Comparison of ENCODE assay signal across 10 cellular contexts in genomic region chr6:127403636-127404035, GRCh38. TPM values are rescaled to one million over a fixed set of nuclear protein-coding genes. Genes with fewer than 3 reads are reported as not detected.
DNase-seq lines count a peak whose midpoint lies in the region; ATAC-seq, FAIRE-seq and TF ChIP-seq lines count a peak whose summit lies in the region.
"Had no signal": no experiment of that assay in that cellular context is flagged by ENCODE, and none has a peak within 500 bp of the region (broad histone marks: within the 10 kb centered on the region; RNA-seq: fewer than 3 reads in every experiment).

No MANE protein-coding gene starts in this region.

- peak; percentile 51 for ATAC-seq in activated CD4-positive, CD25-positive, alpha-beta regulatory T cell treated with anti-CD3 and anti-CD28 coated beads, Interleukin-2, amount 50 U/mL, for 24 hours
- ATAC-seq in HG02571 (IDR thresholded peaks at IDR 0.05; ENCODE audit: unreplicated experiment) (peak; percentile 80), HG03521 (IDR thresholded peaks at IDR 0.05; ENCODE audit: unreplicated experiment) (peak; percentile 68)
- peak; percentile 47 for ATAC-seq in stimulated activated memory B cell treated with anti-CD40 and anti-IgM and Interleukin-4, amounts not matched to agents 10 μg/mL and 1 μg/mL and 100 μg/mL, for 72 hours
- ATAC-seq in naive thymus-derived CD4-positive, alpha-beta T cell: no peak

- no peak overlapping the region for H3K4me3 ChIP-seq in naive thymus-derived CD4-positive, alpha-beta T cell (ENCODE audit: low read length)
- H3K4me3 ChIP-seq in kidney (ENCODE audit: low read length in 2 of 2): no peak overlapping the region
- H3K4me3 ChIP-seq: thoracic aorta had no signal

- peaks cover 24% of the 10 kb centered on the region for H3K4me1 Mint-ChIP-seq in stimulated activated memory B cell treated with anti-CD40 and anti-IgM and Interleukin-4, amounts not matched to agents 10 μg/mL and 1 μg/mL and 100 μg/mL, for 72 hours
- H3K4me1 Mint-ChIP-seq in naive thymus-derived CD4-positive, alpha-beta T cell: peaks cover 0 to 12% (median 0%) of the 10 kb centered on the region in 7 donors

- H3K9me3 Mint-ChIP-seq in stimulated activated memory B cell treated with anti-CD40 and anti-IgM and Interleukin-4, amounts not matched to agents 10 μg/mL and 1 μg/mL and 100 μg/mL, for 72 hours: peaks cover 4% of the 10 kb centered on the region
- H3K9me3 Mint-ChIP-seq in naive thymus-derived CD4-positive, alpha-beta T cell: peaks cover 0 to 6% (median 0%) of the 10 kb centered on the region in 11 donors

- DNase-seq in activated CD4-positive, CD25-positive, alpha-beta regulatory T cell (lab: John Stamatoyannopoulos, UW): no peak
- no peak for DNase-seq in naive thymus-derived CD4-positive, alpha-beta T cell
- no peak for DNase-seq in kidney
- no peak for DNase-seq in NCI-H187 treated with DMSO at 0.1 percent for 48 hours (lab: John Stamatoyannopoulos, UW)
- DNase-seq: activated gamma-delta T cell treated with Interleukin-2 at 50 U/mL for 16 hours had no signal

- no peaks in the 10 kb centered on the region for H3K4me1 ChIP-seq in naive thymus-derived CD4-positive, alpha-beta T cell (ENCODE audit: control insufficient read depth in 2 of 2, insufficient read depth in 2 of 2, low read length in 2 of 2)
- no peaks in the 10 kb centered on the region for H3K4me1 ChIP-seq in kidney (ENCODE audit: control insufficient read depth in 1 of 2, insufficient read depth in 1 of 2, low read depth in 1 of 2, low read length in 2 of 2)

- CTCF ChIA-PET in naive thymus-derived CD4-positive, alpha-beta T cell (lab: Charles Lee): no interaction called here

- no peaks in the 10 kb centered on the region for H3K36me3 ChIP-seq in naive thymus-derived CD4-positive, alpha-beta T cell (ENCODE audit: control insufficient read depth in 2 of 3, insufficient read depth in 3 of 3, low read length in 3 of 3)
- H3K36me3 ChIP-seq in kidney (ENCODE audit: control insufficient read depth in 1 of 2, insufficient read depth in 2 of 2, low read length in 2 of 2): no peaks in the 10 kb centered on the region
- H3K36me3 ChIP-seq: thoracic aorta had no signal

- POLR2A ChIA-PET in naive thymus-derived CD4-positive, alpha-beta T cell (lab: Charles Lee): no interaction called here

- H3K27ac ChIP-seq in naive thymus-derived CD4-positive, alpha-beta T cell (ENCODE audit: low read depth, low read length): no peak overlapping the region
- no peak overlapping the region for H3K27ac ChIP-seq in kidney (ENCODE audit: low read depth in 2 of 2, low read length in 2 of 2)
- H3K27ac ChIP-seq: thoracic aorta had no signal

- no peak overlapping the region for H3K9ac ChIP-seq in kidney (ENCODE audit: low read length in 2 of 2)

- no peaks in the 10 kb centered on the region for H3K36me3 Mint-ChIP-seq in stimulated activated memory B cell treated with anti-CD40 and anti-IgM and Interleukin-4, amounts not matched to agents 10 μg/mL and 1 μg/mL and 100 μg/mL, for 72 hours
- H3K36me3 Mint-ChIP-seq in naive thymus-derived CD4-positive, alpha-beta T cell: peaks cover 0 to 5% (median 0%) of the 10 kb centered on the region in 5 donors

- no peaks in the 10 kb centered on the region for H3K27me3 Mint-ChIP-seq in stimulated activated memory B cell treated with anti-CD40 and anti-IgM and Interleukin-4, amounts not matched to agents 10 μg/mL and 1 μg/mL and 100 μg/mL, for 72 hours
- H3K27me3 Mint-ChIP-seq in naive thymus-derived CD4-positive, alpha-beta T cell: no peaks in the 10 kb centered on the region

- no peak overlapping the region for H3K4me3 Mint-ChIP-seq in stimulated activated memory B cell treated with anti-CD40 and anti-IgM and Interleukin-4, amounts not matched to agents 10 μg/mL and 1 μg/mL and 100 μg/mL, for 72 hours
- H3K4me3 Mint-ChIP-seq in naive thymus-derived CD4-positive, alpha-beta T cell: no peak overlapping the region

- H3K9me3 ChIP-seq in naive thymus-derived CD4-positive, alpha-beta T cell (ENCODE audit: control insufficient read depth in 2 of 3, low read length in 3 of 3): no peaks in the 10 kb centered on the region
- H3K9me3 ChIP-seq in kidney (ENCODE audit: control insufficient read depth in 1 of 2, low read length in 2 of 2): no peaks in the 10 kb centered on the region
- H3K9me3 ChIP-seq: thoracic aorta had no signal

- intact Hi-C loops in naive thymus-derived CD4-positive, alpha-beta T cell (cut with micrococcal nuclease): no loop called here
- intact Hi-C loops in kidney (cut with DNase I): no loop called here

- no peaks in the 10 kb centered on the region for H3K27me3 ChIP-seq in naive thymus-derived CD4-positive, alpha-beta T cell (ENCODE audit: control insufficient read depth in 2 of 2, insufficient read depth in 2 of 2, low read length in 2 of 2)

- FAIRE-seq in kidney (lab: Jason Lieb, UNC): no peak

- no peak for TF ChIP-seq CTCF in kidney (IDR thresholded peaks at IDR 0.05; ENCODE audit: borderline replicate concordance, extremely low read depth, insufficient read depth)

- H3K27ac Mint-ChIP-seq in stimulated activated memory B cell treated with anti-CD40 and anti-IgM and Interleukin-4, amounts not matched to agents 10 μg/mL and 1 μg/mL and 100 μg/mL, for 72 hours: peak overlapping the region; percentile 64
- H3K27ac Mint-ChIP-seq in naive thymus-derived CD4-positive, alpha-beta T cell: peak overlapping the region in 1 of 9 donors; percentile 9

RNA-seq across cellular contexts. Expression of gene KIAA0408, which starts 55.6 kb away (rescaled TPM):
- total RNA-seq in naive thymus-derived CD4-positive, alpha-beta T cell: 10 to 100 TPM in 1 of 5 experiments, 1 to 10 TPM in 2, under 1 TPM in 2; 0.64 to 11.3 (median 2.3) TPM
- polyA plus RNA-seq in naive thymus-derived CD4-positive, alpha-beta T cell: under 1 TPM in 1 of 2 donors, not detected in 1; 0.14 TPM
- 2.7 TPM for total RNA-seq in kidney
- 0.47 TPM for polyA plus RNA-seq in kidney (ENCODE audit: insufficient read depth, low read depth, low replicate concordance)
